In the genomic region with DNA sequence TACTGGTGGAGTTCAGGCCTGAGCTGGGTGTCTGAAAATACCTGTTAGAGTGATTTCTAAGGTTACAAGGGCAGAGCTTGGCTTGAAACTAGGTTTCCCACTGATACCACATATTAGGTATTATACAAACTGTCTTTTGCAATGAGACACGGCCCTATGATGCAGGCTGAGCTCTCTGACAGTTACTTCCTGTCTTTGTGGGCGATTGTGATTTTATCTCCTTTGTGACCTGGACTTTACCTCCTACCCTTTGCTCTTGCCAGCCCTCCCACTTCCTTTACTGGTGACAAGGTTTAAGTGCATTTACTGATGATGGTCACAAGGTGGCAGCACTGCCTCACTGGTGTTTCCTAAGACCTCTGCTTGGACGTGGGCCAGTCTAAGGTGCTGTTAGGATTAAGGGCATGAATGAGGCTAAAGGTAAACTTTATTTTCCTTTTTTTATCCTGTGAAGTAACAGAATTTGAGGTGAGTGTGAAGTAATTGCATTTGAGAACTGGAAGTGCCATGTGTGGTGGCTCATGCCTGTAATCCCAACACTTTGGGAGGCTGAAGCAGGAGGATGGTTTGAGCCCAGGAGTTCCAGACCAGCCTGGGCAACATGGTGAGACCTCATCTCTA, we compare ENCODE assay signal across 8 cellular contexts. TPM values are rescaled to one million over a fixed set of nuclear protein-coding genes. Genes with fewer than 3 reads are reported as not detected.
DNase-seq lines count a peak whose midpoint lies in the region; ATAC-seq and TF ChIP-seq lines count a peak whose summit lies in the region.

No MANE protein-coding gene starts in this region.

- DNase-seq in EL = peak; percentile 75
- DNase-seq in HCT116 (ENCODE audit: low read depth, low spot score) = peak; percentile 85
- DNase-seq in NCI-H1436 (lab: John Stamatoyannopoulos, UW) = peak; percentile 87
- peak; percentile 82 for DNase-seq in T-helper 2 cell treated with Interferon-gamma antibody and Interleukin-4, amounts not matched to agents 5 μg/mL and 100 μg/mL, for 36 hours (ENCODE audit: low spot score)
- peak in 1 of 2 donors; percentile 85 for DNase-seq in ascending aorta (ENCODE audit: low spot score in 2 of 2)
- DNase-seq in right cardiac atrium = peak; percentile 78 to 89 (median 78)
- peak; percentile 89 for DNase-seq in sigmoid colon

- H3K79me2 ChIP-seq in HCT116 (ENCODE audit: insufficient read depth, low read length) = no peaks in the 10 kb centered on the region

- TF ChIP-seq RAD21 in HCT116 (IDR thresholded peaks at IDR 0.05; ENCODE audit: low read depth) = peak; percentile 98

- TF ChIP-seq POLR2A in HCT116 (IDR thresholded peaks at IDR 0.05; ENCODE audit: borderline replicate concordance, extremely low read depth, insufficient read depth, insufficient read length) (no peak), sigmoid colon (IDR thresholded peaks at IDR 0.05) (no peak)

- TF ChIP-seq CTCF in HCT116 (IDR thresholded peaks at IDR 0.05 in 2 of 3, conservative IDR thresholded peaks at IDR 0.05 in 1 of 3; ENCODE audit: borderline replicate concordance in 1 of 3, insufficient read depth in 1 of 3, low read depth in 2 of 3, low read length in 2 of 3) (peak; percentile 82 to 95 (median 93)), ascending aorta (IDR thresholded peaks at IDR 0.05) (peak; percentile 67 to 80 (median 78)), sigmoid colon (IDR thresholded peaks at IDR 0.05) (peak; percentile 60 to 89 (median 77))

- H3K27me3 Mint-ChIP-seq in T-helper 2 cell treated with Interferon-gamma antibody and Interleukin-4, amounts not matched to agents 5 μg/mL and 100 μg/mL, for 36 hours (ENCODE audit: low read depth) = peaks cover 3% of the 10 kb centered on the region

- TF ChIP-seq EP300 in sigmoid colon (IDR thresholded peaks at IDR 0.05) = no peak

- no peak overlapping the region for H3K4me3 Mint-ChIP-seq in T-helper 2 cell treated with Interferon-gamma antibody and Interleukin-4, amounts not matched to agents 5 μg/mL and 100 μg/mL, for 36 hours

- H4K20me1 ChIP-seq in HCT116 (ENCODE audit: insufficient read depth) = no peaks in the 10 kb centered on the region

- H3K27ac ChIP-seq in HCT116 (ENCODE audit: low read depth, low read length) (no peak overlapping the region), ascending aorta (no peak overlapping the region), right cardiac atrium (ENCODE audit: low read length) (no peak overlapping the region), sigmoid colon (no peak overlapping the region)

- H3K4me1 ChIP-seq in HCT116 (ENCODE audit: control insufficient read depth in 1 of 2, insufficient read depth in 2 of 2, low read length in 2 of 2) (peaks cover 6 to 16% of the 10 kb centered on the region in 2 experiments; a peak in 3 of 4 replicates), ascending aorta (no peaks in the 10 kb centered on the region), right cardiac atrium (ENCODE audit: control insufficient read depth, insufficient read depth, low read length) (no peaks in the 10 kb centered on the region), sigmoid colon (no peaks in the 10 kb centered on the region)

- POLR2A ChIA-PET in HCT116 (lab: Charles Lee) = interaction anchor here (0.9 kb wide), 1 partner anchor 78 kb away, joined by 3 read pairs; a partner anchor contains a TSS

- RAD21 ChIA-PET in HCT116 (lab: Charles Lee; ENCODE audit: low non-redundant PET in 1 of 2, low total read pairs in 2 of 2, uncharacterized antibody in 2 of 2, unreplicated experiment in 2 of 2) = interaction anchor here (1.2 to 1.3 kb wide), 2 partner anchors 76 to 79 kb away, joined by 3 to 5 read pairs; no protein-coding TSS in a partner anchor

- no peak overlapping the region for H3K9ac ChIP-seq in HCT116 (ENCODE audit: low read length)

- peak; percentile 92 for ATAC-seq in HCT116
- ATAC-seq in right cardiac atrium = peak; percentile 78 to 97
- no peak for ATAC-seq in HG03521 (IDR thresholded peaks at IDR 0.05; ENCODE audit: unreplicated experiment)

- no peaks in the 10 kb centered on the region for H3K36me3 Mint-ChIP-seq in T-helper 2 cell treated with Interferon-gamma antibody and Interleukin-4, amounts not matched to agents 5 μg/mL and 100 μg/mL, for 36 hours (ENCODE audit: low read depth)

- H3K27me3 ChIP-seq in HCT116 (ENCODE audit: insufficient read depth, low read length) (no peaks in the 10 kb centered on the region), ascending aorta (no peaks in the 10 kb centered on the region), right cardiac atrium (ENCODE audit: control insufficient read depth, insufficient read depth) (no peaks in the 10 kb centered on the region), sigmoid colon (no peaks in the 10 kb centered on the region)

- H3K4me3 ChIP-seq in HCT116 (replicated peaks in 1 of 2; ENCODE audit: low read depth in 1 of 2, low read length in 2 of 2) (no peak overlapping the region), ascending aorta (no peak overlapping the region), right cardiac atrium (ENCODE audit: low read length) (no peak overlapping the region), sigmoid colon (no peak overlapping the region)

- peaks cover 31% of the 10 kb centered on the region for H3K4me1 Mint-ChIP-seq in T-helper 2 cell treated with Interferon-gamma antibody and Interleukin-4, amounts not matched to agents 5 μg/mL and 100 μg/mL, for 36 hours (ENCODE audit: low read depth)

- no peaks in the 10 kb centered on the region for H3K36me3 ChIP-seq in HCT116 (ENCODE audit: control insufficient read depth in 1 of 2, insufficient read depth in 2 of 2, low read length in 2 of 2)
- no peaks in the 10 kb centered on the region for H3K36me3 ChIP-seq in ascending aorta
- no peaks in the 10 kb centered on the region for H3K36me3 ChIP-seq in sigmoid colon

- H3K27ac Mint-ChIP-seq in T-helper 2 cell treated with Interferon-gamma antibody and Interleukin-4, amounts not matched to agents 5 μg/mL and 100 μg/mL, for 36 hours = no peak overlapping the region

- intact Hi-C loops in HCT116 (cut with micrococcal nuclease) = loop anchor here (1.0 kb wide), 2 partner anchors 79 to 146 kb away; no protein-coding TSS in a partner anchor
- intact Hi-C loops in ascending aorta (cut with DNase I) = no loop called here
- intact Hi-C loops in right cardiac atrium (cut with DNase I) = loop anchor here in 2 of 4 donors (2.0 kb wide), 1 partner anchor 78 kb away; a partner anchor contains a TSS
- intact Hi-C loops in sigmoid colon (cut with DNase I) = no loop called here

- H3K9me2 ChIP-seq in HCT116 (ENCODE audit: insufficient read depth) = no peaks in the 10 kb centered on the region

- no peaks in the 10 kb centered on the region for H3K9me3 Mint-ChIP-seq in T-helper 2 cell treated with Interferon-gamma antibody and Interleukin-4, amounts not matched to agents 5 μg/mL and 100 μg/mL, for 36 hours

- BruUV-seq in HCT116 (replicated peaks; lab: Mats Ljungman, UMichigan) = no TSS peak

- H3K4me2 ChIP-seq in HCT116 (ENCODE audit: low read length) = peak overlapping the region; percentile 56

- H3K9me3 ChIP-seq in HCT116 (ENCODE audit: control insufficient read depth in 1 of 2, insufficient read depth in 1 of 2, low read depth in 1 of 2, low read length in 2 of 2) (no peaks in the 10 kb centered on the region), ascending aorta (no peaks in the 10 kb centered on the region), right cardiac atrium (ENCODE audit: control insufficient read depth, low read length) (no peaks in the 10 kb centered on the region), sigmoid colon (no peaks in the 10 kb centered on the region)

- 1% methylated on average over 3 of the region's 3 CpGs for WGBS in right cardiac atrium
- 0% methylated on average over 3 of the region's 3 CpGs for WGBS in sigmoid colon, 2 donors

- H2AFZ ChIP-seq in HCT116 (ENCODE audit: low read depth, low read length, poor library complexity, severe bottlenecking) = no peak overlapping the region

- CTCF ChIA-PET in HCT116 (lab: Charles Lee) = interaction anchor here (0.6 to 4.0 kb wide), 12 partner anchors 9 to 146 kb away, joined by 3 to 30 read pairs (median 4); a partner anchor contains a TSS

TF ChIP-seq in HCT116, 20 proteins besides CTCF, POLR2A, EP300 and RAD21 (continues in another document):
- no peak for TF ChIP-seq YY1 (IDR thresholded peaks at IDR 0.05; ENCODE audit: extremely low read depth, insufficient replicate concordance, low read depth, low read length)
- no peak for TF ChIP-seq CBX3 (IDR thresholded peaks at IDR 0.05; ENCODE audit: low read depth)
- TF ChIP-seq SRF (IDR thresholded peaks at IDR 0.05; ENCODE audit: low read depth) = no peak
- TF ChIP-seq SIN3A (IDR thresholded peaks at IDR 0.05; ENCODE audit: low read depth) = no peak
- TF ChIP-seq, protein P1, sequence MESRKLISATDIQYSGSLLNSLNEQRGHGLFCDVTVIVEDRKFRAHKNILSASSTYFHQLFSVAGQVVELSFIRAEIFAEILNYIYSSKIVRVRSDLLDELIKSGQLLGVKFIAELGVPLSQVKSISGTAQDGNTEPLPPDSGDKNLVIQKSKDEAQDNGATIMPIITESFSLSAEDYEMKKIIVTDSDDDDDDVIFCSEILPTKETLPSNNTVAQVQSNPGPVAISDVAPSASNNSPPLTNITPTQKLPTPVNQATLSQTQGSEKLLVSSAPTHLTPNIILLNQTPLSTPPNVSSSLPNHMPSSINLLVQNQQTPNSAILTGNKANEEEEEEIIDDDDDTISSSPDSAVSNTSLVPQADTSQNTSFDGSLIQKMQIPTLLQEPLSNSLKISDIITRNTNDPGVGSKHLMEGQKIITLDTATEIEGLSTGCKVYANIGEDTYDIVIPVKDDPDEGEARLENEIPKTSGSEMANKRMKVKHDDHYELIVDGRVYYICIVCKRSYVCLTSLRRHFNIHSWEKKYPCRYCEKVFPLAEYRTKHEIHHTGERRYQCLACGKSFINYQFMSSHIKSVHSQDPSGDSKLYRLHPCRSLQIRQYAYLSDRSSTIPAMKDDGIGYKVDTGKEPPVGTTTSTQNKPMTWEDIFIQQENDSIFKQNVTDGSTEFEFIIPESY (IDR thresholded peaks at IDR 0.05; ENCODE audit: extremely low read depth, insufficient replicate concordance, low read length) = no peak
- no peak for TF ChIP-seq ELF1 (IDR thresholded peaks at IDR 0.05; ENCODE audit: borderline replicate concordance, low read depth)
- TF ChIP-seq CEBPB (IDR thresholded peaks at IDR 0.05; ENCODE audit: low read depth) = no peak
- no peak for TF ChIP-seq ZFX (IDR thresholded peaks at IDR 0.05)
- TF ChIP-seq JUND (IDR thresholded peaks at IDR 0.05) = no peak

RNA-seq across cellular contexts. Expression of a gene that starts 7.7 kb away (rescaled TPM):
- total RNA-seq in HCT116 (2021; ENCODE audit: unreplicated experiment) (0.32 TPM), ascending aorta (not detected), right cardiac atrium (not detected), sigmoid colon (not detected)
- polyA plus RNA-seq in HCT116 (2012) = 0.09 TPM in 1 of 2 replicates, not detected in the other
- polyA plus RNA-seq in right cardiac atrium (not detected), sigmoid colon (1 to 10 TPM in 1 of 3 donors, under 1 TPM in 1, not detected in 1; 0.90 to 1.2 TPM)

RNA-seq across cellular contexts. Expression of a gene that starts 23.2 kb away (rescaled TPM):
- total RNA-seq in HCT116 (2021; ENCODE audit: unreplicated experiment) (11.3 TPM), ascending aorta (102 TPM), right cardiac atrium (10 to 100 TPM in 2 of 4 donors, 1 to 10 TPM in 2; 9.4 to 44.9 (median 12.3) TPM), sigmoid colon (10 to 100 TPM in 1 of 4 donors, 1 to 10 TPM in 3; 1.6 to 38.5 (median 7.5) TPM)
- polyA plus RNA-seq in HCT116 (2012) = 12.1 and 13.5 TPM in 2 replicates
- polyA plus RNA-seq in right cardiac atrium (81.6 TPM), sigmoid colon (10 to 100 TPM in 1 of 3 donors, 1 to 10 TPM in 2; 3.0 to 48.0 (median 3.9) TPM)
